Comparison of ENCODE assay signal across 20 cellular contexts in the genomic region with DNA sequence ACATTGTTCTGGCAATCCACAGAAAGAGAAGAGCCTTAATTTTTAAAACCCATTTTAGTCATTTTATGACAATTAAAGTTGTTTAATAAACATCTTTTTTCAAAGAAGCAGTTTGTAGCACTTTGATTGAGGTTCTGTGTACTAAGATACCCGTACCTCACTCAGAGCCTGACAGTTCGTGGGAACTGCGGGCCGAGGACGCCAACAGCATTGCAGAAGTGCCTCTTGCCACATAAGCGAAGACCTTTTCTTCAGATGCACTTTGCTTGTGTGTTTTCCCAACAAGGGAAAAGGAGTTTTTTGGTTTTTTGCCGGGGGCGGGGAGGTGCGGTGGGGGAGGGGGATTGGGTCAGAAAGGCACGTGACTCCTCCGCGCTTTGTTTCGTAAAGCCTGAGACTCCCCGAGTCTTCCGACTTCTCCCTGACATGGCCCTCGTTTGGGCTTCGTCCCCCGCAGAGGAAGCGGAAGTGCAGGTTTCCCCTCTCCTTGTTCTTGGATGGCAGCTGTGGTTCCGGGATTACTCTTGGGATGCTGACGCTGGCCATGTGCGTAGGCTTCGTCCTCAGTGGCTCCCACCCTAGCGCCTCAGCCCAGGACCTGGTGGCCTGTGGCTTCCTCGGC.
DNase-seq lines count a peak whose midpoint lies in the region; ATAC-seq and TF ChIP-seq lines count a peak whose summit lies in the region.
"Had no signal": no experiment of that assay in that cellular context is flagged by ENCODE, and none has a peak within 500 bp of the region (broad histone marks: within the 10 kb centered on the region; RNA-seq: fewer than 3 reads in every experiment).

No MANE protein-coding gene starts in this region.

- no peak for ATAC-seq in body of pancreas
- no peak for ATAC-seq in HG02571 (IDR thresholded peaks at IDR 0.05; ENCODE audit: unreplicated experiment)
- ATAC-seq: HepG2 had no signal

- TF ChIP-seq POLR2A in NB4 (IDR thresholded peaks at IDR 0.05; ENCODE audit: extremely low read depth, insufficient read length) (no peak), body of pancreas (IDR thresholded peaks at IDR 0.05) (no peak), lower leg skin (IDR thresholded peaks at IDR 0.05) (no peak)

- no peaks in the 10 kb centered on the region for H3K9me3 Mint-ChIP-seq in endodermal cell

- TF ChIP-seq CTCF in NB4 (IDR thresholded peaks at IDR 0.05; ENCODE audit: low read depth, low read length) (no peak), endodermal cell (conservative IDR thresholded peaks at IDR 0.05) (no peak), body of pancreas (IDR thresholded peaks at IDR 0.05) (no peak), lower leg skin (IDR thresholded peaks at IDR 0.05) (no peak)

- H3K4me1 Mint-ChIP-seq in endodermal cell, result peaks cover 15% of the 10 kb centered on the region

- H3K4me1 ChIP-seq in endodermal cell (ENCODE audit: control insufficient read depth, insufficient read depth, low read length), result peaks cover 6% of the 10 kb centered on the region
- peaks cover 20% of the 10 kb centered on the region for H3K4me1 ChIP-seq in body of pancreas

- intact Hi-C loops in posterior vena cava (cut with DNase I) (no loop called here), body of pancreas (cut with DNase I) (no loop called here), lower leg skin (cut with DNase I; ENCODE audit: low total_unique reads) (no loop called here)

- 95 to 97% methylated on average over 23 to 25 of the region's 25 CpGs for WGBS in endodermal cell (ENCODE audit: insufficient coverage in 1 of 2, insufficient read length in 1 of 2), 2 experiments
- WGBS in body of pancreas, 2 donors, result 85 to 94% methylated on average over 25 of the region's 25 CpGs
- WGBS in lower leg skin, 2 donors, result 90 to 93% methylated on average over 25 of the region's 25 CpGs

- peak overlapping the region; percentile 44 for H3K4me3 ChIP-seq in NB4 (ENCODE audit: low read depth, low read length)
- H3K4me3 ChIP-seq in endodermal cell (ENCODE audit: low read length), result no peak overlapping the region
- H3K4me3 ChIP-seq in body of pancreas, result no peak overlapping the region
- H3K4me3 ChIP-seq in lower leg skin (ENCODE audit: low read depth, poor library complexity, severe bottlenecking), result no peak overlapping the region

- H3K36me3 Mint-ChIP-seq in endodermal cell (ENCODE audit: low read depth), result peaks cover 20% of the 10 kb centered on the region

- H3K27me3 Mint-ChIP-seq in endodermal cell (ENCODE audit: insufficient read depth), result no peaks in the 10 kb centered on the region

- no peak overlapping the region for H3K4me3 Mint-ChIP-seq in endodermal cell

- no peak overlapping the region for H3K9ac ChIP-seq in endodermal cell (ENCODE audit: extremely low read depth, low read length, poor library complexity, severe bottlenecking)
- H3K9ac ChIP-seq: SK-N-SH had no signal

- H3K27ac Mint-ChIP-seq in endodermal cell, result no peak overlapping the region

- no peaks in the 10 kb centered on the region for H3K9me3 ChIP-seq in endodermal cell (ENCODE audit: control insufficient read depth, low read length)
- H3K9me3 ChIP-seq in body of pancreas, result no peaks in the 10 kb centered on the region
- H3K9me3 ChIP-seq: SK-N-SH had no signal

- no peak overlapping the region for H3K27ac ChIP-seq in endodermal cell (ENCODE audit: low read depth, low read length)
- no peak overlapping the region for H3K27ac ChIP-seq in body of pancreas

- DNase-seq in NB4 (ENCODE audit: low read depth) (peak; percentile 91), endodermal cell (peak; percentile 48), posterior vena cava (ENCODE audit: low spot score) (peak; percentile 38), body of pancreas (no peak), lower leg skin (ENCODE audit: low spot score in 2 of 2) (no peak), T-helper 1 cell (no peak)
- DNase-seq: ACHN; C1 segment of cervical spinal cord; DMS 273 treated with DMSO at 0.1 percent for 48 hours; DND-41; HCEC 1CT; KBM-7; NCI-H1105 treated with DMSO at 0.1 percent for 48 hours; NCI-H1694; NCI-H2081 treated with DMSO at 0.1 percent for 48 hours; NK-92 treated with Interleukin-12 subunit alpha and Interleukin-12 subunit beta, amount 100 ng/mL, for 24 hours; SHP77 treated with DMSO at 0.1 percent for 48 hours; SK-N-SH had no signal

- H3K36me3 ChIP-seq in endodermal cell (ENCODE audit: control insufficient read depth, insufficient read depth, low read length), result peaks cover 39% of the 10 kb centered on the region
- no peaks in the 10 kb centered on the region for H3K36me3 ChIP-seq in body of pancreas (replicated peaks in 1 of 2; ENCODE audit: insufficient read depth in 1 of 2, low read depth in 2 of 2)

- H3K27me3 ChIP-seq in endodermal cell (ENCODE audit: control insufficient read depth, insufficient read depth, low read length, poor library complexity, severe bottlenecking) (no peaks in the 10 kb centered on the region), body of pancreas (no peaks in the 10 kb centered on the region)

Comparison
In these comparisons a context has a peak if more than half of its experiments do, and no peak if none do; other contexts are left out.
1. DNase-seq: peak in NB4 (single experiment), endodermal cell (single experiment) and posterior vena cava (single experiment); none in body of pancreas (0 of 4), lower leg skin (0 of 2) and T-helper 1 cell (0 of 5).